11 cellular contexts compared by ENCODE assay signal in the genomic region with DNA sequence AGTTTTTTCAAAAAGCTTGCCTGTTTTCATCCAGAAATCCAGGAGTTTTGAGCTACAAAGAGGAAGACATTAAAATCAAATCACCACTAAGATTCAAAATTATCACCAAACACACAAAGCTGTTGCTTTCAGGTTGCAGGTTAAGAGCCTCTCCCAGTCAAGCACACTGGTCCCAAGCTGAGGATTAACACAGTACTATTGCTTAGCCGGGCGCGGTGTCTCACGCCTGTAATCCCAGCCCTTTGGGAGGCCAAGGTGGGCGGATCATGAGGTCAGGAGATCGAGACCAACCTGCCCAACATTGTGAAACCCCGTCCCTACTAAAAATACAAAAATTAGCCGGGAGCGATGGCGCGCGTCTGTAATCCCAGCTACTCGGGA.
DNase-seq lines count a peak whose midpoint lies in the region; ATAC-seq, FAIRE-seq and TF ChIP-seq lines count a peak whose summit lies in the region.
"Had no signal": no experiment of that assay in that cellular context is flagged by ENCODE, and none has a peak within 500 bp of the region (broad histone marks: within the 10 kb centered on the region; RNA-seq: fewer than 3 reads in every experiment).

No MANE protein-coding gene starts in this region.

- no peak overlapping the region for H3K4me2 ChIP-seq in PC-9

- H3K9me2 ChIP-seq in PC-9 (ENCODE audit: insufficient read depth) = 0 out of 2 replicates have a peak, but pooled peaks cover 3% of the 10 kb centered on the region

- H2AFZ ChIP-seq in PC-9 = no peak overlapping the region

- no peaks in the 10 kb centered on the region for H3K27me3 ChIP-seq in PC-9 (ENCODE audit: insufficient read depth, low read depth)
- H3K27me3 ChIP-seq in naive thymus-derived CD4-positive, alpha-beta T cell (ENCODE audit: control insufficient read depth in 2 of 2, insufficient read depth in 2 of 2, low read length in 2 of 2) = no peaks in the 10 kb centered on the region
- H3K27me3 ChIP-seq: thyroid gland had no signal

- no peaks in the 10 kb centered on the region for H3K79me2 ChIP-seq in PC-9 (ENCODE audit: low read depth)

- CTCF ChIA-PET in PC-9 (lab: Charles Lee) = no interaction called here
- CTCF ChIA-PET in naive thymus-derived CD4-positive, alpha-beta T cell (lab: Charles Lee) = no interaction called here

- peak; percentile 4 for ATAC-seq in GM18870 (IDR thresholded peaks at IDR 0.05; ENCODE audit: unreplicated experiment)
- ATAC-seq in HG02588 (IDR thresholded peaks at IDR 0.05; ENCODE audit: unreplicated experiment) = peak; percentile 19
- no peak for ATAC-seq in naive thymus-derived CD4-positive, alpha-beta T cell

- no peak overlapping the region for H3K27ac ChIP-seq in PC-9
- H3K27ac ChIP-seq in naive thymus-derived CD4-positive, alpha-beta T cell (ENCODE audit: low read depth, low read length) = no peak overlapping the region

- H4K20me1 ChIP-seq in PC-9 (ENCODE audit: insufficient read depth) = no peaks in the 10 kb centered on the region

- H3K4me3 Mint-ChIP-seq in naive thymus-derived CD4-positive, alpha-beta T cell = peak overlapping the region in 8 of 10 donors; percentile 42 to 77 (median 66)

- no peak overlapping the region for H3K27ac Mint-ChIP-seq in naive thymus-derived CD4-positive, alpha-beta T cell
- H3K27ac Mint-ChIP-seq: CD4-positive, alpha-beta T cell had no signal

- TF ChIP-seq POLR2A in GM12892 (IDR thresholded peaks at IDR 0.05; ENCODE audit: low read depth, low read length) = no peak

- peaks cover 14 to 26% (median 22%) of the 10 kb centered on the region in 5 donors for H3K27me3 Mint-ChIP-seq in naive thymus-derived CD4-positive, alpha-beta T cell

- POLR2A ChIA-PET in PC-9 (lab: Charles Lee; ENCODE audit: unreplicated experiment) = no interaction called here
- POLR2A ChIA-PET in naive thymus-derived CD4-positive, alpha-beta T cell (lab: Charles Lee) = no interaction called here

- no peaks in the 10 kb centered on the region for H3K4me1 ChIP-seq in PC-9 (replicated peaks; ENCODE audit: insufficient read depth)
- no peaks in the 10 kb centered on the region for H3K4me1 ChIP-seq in naive thymus-derived CD4-positive, alpha-beta T cell (ENCODE audit: control insufficient read depth in 2 of 2, insufficient read depth in 2 of 2, low read length in 2 of 2)

- no peak overlapping the region for H3K4me3 ChIP-seq in PC-9
- no peak overlapping the region for H3K4me3 ChIP-seq in naive thymus-derived CD4-positive, alpha-beta T cell (ENCODE audit: low read length)

- intact Hi-C loops in PC-9 (cut with micrococcal nuclease; ENCODE audit: unreplicated experiment) = no loop called here
- intact Hi-C loops in naive thymus-derived CD4-positive, alpha-beta T cell (cut with micrococcal nuclease) = no loop called here

- peaks cover 0 to 6% (median 0%) of the 10 kb centered on the region in 5 donors for H3K36me3 Mint-ChIP-seq in naive thymus-derived CD4-positive, alpha-beta T cell

- no TSS peak for BruUV-seq in PC-9 (replicated peaks; lab: Mats Ljungman, UMichigan)

- FAIRE-seq in GM12892 (lab: Jason Lieb, UNC) = no peak

- H3K36me3 ChIP-seq in PC-9 (ENCODE audit: low read depth) = no peaks in the 10 kb centered on the region
- no peaks in the 10 kb centered on the region for H3K36me3 ChIP-seq in naive thymus-derived CD4-positive, alpha-beta T cell (ENCODE audit: control insufficient read depth in 2 of 3, insufficient read depth in 3 of 3, low read length in 3 of 3)
- H3K36me3 ChIP-seq: heart right ventricle, thyroid gland had no signal

- peak; percentile 44; the same call in 1 of the 2 replicates for TF ChIP-seq CTCF in PC-9 (conservative IDR thresholded peaks at IDR 0.05)

- H3K9me3 Mint-ChIP-seq in naive thymus-derived CD4-positive, alpha-beta T cell = peaks cover 0 to 10% (median 7%) of the 10 kb centered on the region in 11 donors

- H3F3A ChIP-seq in PC-9 (ENCODE audit: insufficient read depth, low read depth) = no peaks in the 10 kb centered on the region

- no peaks in the 10 kb centered on the region for H3K9me3 ChIP-seq in PC-9 (ENCODE audit: insufficient read depth, low read depth)
- H3K9me3 ChIP-seq in naive thymus-derived CD4-positive, alpha-beta T cell (ENCODE audit: control insufficient read depth in 2 of 3, low read length in 3 of 3) = no peaks in the 10 kb centered on the region
- H3K9me3 ChIP-seq: heart right ventricle, thyroid gland had no signal

- DNase-seq in PC-9 (no peak), NCI-H69 (lab: John Stamatoyannopoulos, UW) (no peak), SHP77 (lab: John Stamatoyannopoulos, UW) (no peak), GM12892 (ENCODE audit: insufficient read length) (no peak), SKM-1 (lab: John Stamatoyannopoulos, UW; ENCODE audit: unreplicated experiment) (no peak)
- DNase-seq in naive thymus-derived CD4-positive, alpha-beta T cell = no peak

- H3K4me1 Mint-ChIP-seq in naive thymus-derived CD4-positive, alpha-beta T cell = peaks cover 0 to 18% (median 8%) of the 10 kb centered on the region in 7 donors
